In the genomic region with DNA sequence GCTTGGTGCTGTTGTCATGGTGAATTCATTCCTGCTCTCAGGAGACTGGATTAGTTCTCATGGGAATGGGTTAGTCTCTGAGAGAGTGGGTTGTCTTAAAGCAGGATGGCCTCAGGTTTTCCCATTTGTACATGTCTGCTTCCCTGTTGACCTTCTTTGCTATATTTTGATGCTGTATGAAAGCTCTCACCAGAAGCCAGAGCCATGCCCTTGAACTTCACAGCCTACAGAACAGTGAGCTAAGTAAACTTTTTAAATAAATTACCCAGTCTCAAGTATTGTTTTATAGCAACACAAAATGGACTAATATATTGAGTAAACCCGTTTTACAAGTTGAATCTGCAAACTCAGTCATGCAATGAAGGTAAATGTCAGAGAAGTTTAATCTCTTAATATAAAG, we compare ENCODE assay signal across 11 cellular contexts.
"Had no signal": no experiment of that assay in that cellular context is flagged by ENCODE, and none has a peak within 500 bp of the region (broad histone marks: within the 10 kb centered on the region; RNA-seq: fewer than 3 reads in every experiment).

No MANE protein-coding gene starts in this region.

- H3K4me3 Mint-ChIP-seq: GM23338, H9, HFFc6 had no signal

- DNase-seq: GM23248, GOT3, H7, H9, HCEC 1CT, HFFc6 had no signal

- H3K27ac Mint-ChIP-seq: GM23338, H9, HFFc6 had no signal

- H3K4me1 ChIP-seq: HAP-1 had no signal

- H3K4me1 Mint-ChIP-seq: GM23338, H9 had no signal

- H2AFZ ChIP-seq: GM23248, GM23338 had no signal

- H3K9me3 ChIP-seq: HAP-1 had no signal

- H3K9ac ChIP-seq: GM23248 had no signal

- H3K27ac ChIP-seq: GM23248 had no signal

- H3K36me3 ChIP-seq: HAP-1 had no signal

- H3K4me3 ChIP-seq: GM23248, GM23338, HAP-1 had no signal

- ATAC-seq: GM23338, HCT116 had no signal

- FAIRE-seq: H1, H54 had no signal

- H3K4me2 ChIP-seq: GM23338 had no signal
